ENCODE assay signal across 23 cellular contexts in the genomic region with DNA sequence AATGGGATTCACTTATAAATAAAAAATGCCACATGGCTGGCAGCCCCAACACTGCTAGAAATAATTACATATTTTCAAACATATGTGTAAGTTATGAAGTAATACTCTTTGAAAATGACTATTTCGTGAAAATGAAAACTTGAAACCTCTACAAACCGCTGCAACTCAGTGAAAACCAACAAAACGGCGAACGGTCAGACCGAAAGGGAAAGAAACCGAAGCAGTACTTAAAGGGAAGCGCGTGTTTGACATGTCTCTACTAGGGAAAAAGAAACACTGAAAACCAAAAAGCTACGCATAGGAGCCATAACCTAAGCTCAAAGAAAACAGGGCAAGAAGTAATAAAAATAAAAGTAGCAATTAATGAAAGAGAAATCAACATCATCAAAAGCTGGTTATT.
DNase-seq lines count a peak whose midpoint lies in the region; ATAC-seq, FAIRE-seq and TF ChIP-seq lines count a peak whose summit lies in the region.
"Had no signal": no experiment of that assay in that cellular context is flagged by ENCODE, and none has a peak within 500 bp of the region (broad histone marks: within the 10 kb centered on the region; RNA-seq: fewer than 3 reads in every experiment).

No MANE protein-coding gene starts in this region.

- POLR2A ChIA-PET in activated CD8-positive, alpha-beta T cell treated with anti-CD3 and anti-CD28 coated beads for 36 hours (lab: Charles Lee), result no interaction called here

- ATAC-seq in HG03280 (IDR thresholded peaks at IDR 0.05; ENCODE audit: unreplicated experiment), result peak; percentile 72
- ATAC-seq in activated CD8-positive, alpha-beta T cell treated with anti-CD3 and anti-CD28 coated beads for 36 hours, result no peak
- ATAC-seq: heart right ventricle had no signal

- DNase-seq in NOMO-1 treated with DMSO at 0.1 percent for 48 hours (lab: John Stamatoyannopoulos, UW; ENCODE audit: unreplicated experiment), result peak; percentile 35
- DNase-seq in NOMO-1 treated with dmso at 0.1 percent for 144 hours (lab: John Stamatoyannopoulos, UW; ENCODE audit: unreplicated experiment), result no peak
- DNase-seq in GM18507 (ENCODE audit: extremely low spot score, insufficient read length, low read depth), result no peak
- peak; percentile 15 for DNase-seq in activated CD8-positive, alpha-beta T cell treated with anti-CD3 and anti-CD28 coated beads for 36 hours
- no peak for DNase-seq in esophagus squamous epithelium (lab: John Stamatoyannopoulos, UW)
- no peak for DNase-seq in activated gamma-delta T cell (lab: John Stamatoyannopoulos, UW)
- no peak for DNase-seq in stimulated activated CD8-positive, alpha-beta memory T cell treated with anti-CD3 and anti-CD28 coated beads, Interleukin-4, amount 100 ng/mL, for 48 hours
- DNase-seq: amygdala; BE2C; effector CD8-positive, alpha-beta T cell; GF-D8; heart right ventricle; NCI-H2029; NCI-H510A treated with DMSO at 0.1 percent for 48 hours; OCI-M1; posterior cingulate gyrus; stimulated activated CD4-positive, alpha-beta T cell treated with anti-CD3 and anti-CD28 coated beads, Interleukin-4, amount 100 ng/mL, for 4 hours had no signal

- H3K4me1 ChIP-seq in esophagus squamous epithelium, result no peaks in the 10 kb centered on the region
- H3K4me1 ChIP-seq: BE2C, heart right ventricle, tibial nerve had no signal

- peak; percentile 44 for FAIRE-seq in GM18507 (lab: Jason Lieb, UNC)
- FAIRE-seq: islet of Langerhans had no signal

- no peaks in the 10 kb centered on the region for H3K9me3 Mint-ChIP-seq in activated CD8-positive, alpha-beta T cell treated with anti-CD3 and anti-CD28 coated beads for 36 hours

- no peaks in the 10 kb centered on the region for H3K9me3 ChIP-seq in esophagus squamous epithelium
- H3K9me3 ChIP-seq: BE2C, heart right ventricle, SJSA1, tibial nerve had no signal

- TF ChIP-seq POLR2A in esophagus squamous epithelium (IDR thresholded peaks at IDR 0.05), result no peak

- no peak overlapping the region for H3K27ac ChIP-seq in esophagus squamous epithelium
- H3K27ac ChIP-seq: 22Rv1, heart right ventricle, SJSA1, tibial nerve had no signal

- H3K4me3 ChIP-seq in esophagus squamous epithelium, result no peak overlapping the region
- H3K4me3 ChIP-seq: heart right ventricle, lung, SJSA1, tibial nerve had no signal

- intact Hi-C loops in activated CD8-positive, alpha-beta T cell treated with anti-CD3 and anti-CD28 coated beads for 36 hours (cut with micrococcal nuclease), result no loop called here
- intact Hi-C loops in esophagus squamous epithelium (cut with DNase I), result no loop called here

- no peaks in the 10 kb centered on the region for H3K36me3 Mint-ChIP-seq in activated CD8-positive, alpha-beta T cell treated with anti-CD3 and anti-CD28 coated beads for 36 hours (ENCODE audit: low read depth)

- H3K27me3 Mint-ChIP-seq in activated CD8-positive, alpha-beta T cell treated with anti-CD3 and anti-CD28 coated beads for 36 hours, result peaks cover 3% of the 10 kb centered on the region

- peak overlapping the region; percentile 52 for H3K27ac Mint-ChIP-seq in activated CD8-positive, alpha-beta T cell treated with anti-CD3 and anti-CD28 coated beads for 36 hours

- H3K4me3 Mint-ChIP-seq in activated CD8-positive, alpha-beta T cell treated with anti-CD3 and anti-CD28 coated beads for 36 hours, result peak overlapping the region; percentile 45

- H3K27me3 ChIP-seq in esophagus squamous epithelium, result no peaks in the 10 kb centered on the region
- H3K27me3 ChIP-seq: BE2C, SJSA1, tibial nerve had no signal

- CTCF ChIA-PET in activated CD8-positive, alpha-beta T cell treated with anti-CD3 and anti-CD28 coated beads for 36 hours (lab: Charles Lee), result no interaction called here

- no peaks in the 10 kb centered on the region for H3K36me3 ChIP-seq in esophagus squamous epithelium
- H3K36me3 ChIP-seq: BE2C, heart right ventricle, SJSA1, tibial nerve had no signal

- TF ChIP-seq CTCF in activated CD8-positive, alpha-beta T cell treated with anti-CD3 and anti-CD28 coated beads for 36 hours (IDR thresholded peaks at IDR 0.05), result no peak
- no peak for TF ChIP-seq CTCF in esophagus squamous epithelium (IDR thresholded peaks at IDR 0.05)

- WGBS in esophagus squamous epithelium, 2 donors, result 71 to 90% methylated on average over 10 of the region's 10 CpGs

- no peaks in the 10 kb centered on the region for H3K4me1 Mint-ChIP-seq in activated CD8-positive, alpha-beta T cell treated with anti-CD3 and anti-CD28 coated beads for 36 hours (ENCODE audit: low read depth)

Comparison
In these comparisons a context has a peak if more than half of its experiments do, and no peak if none do; other contexts are left out.
1. DNase-seq: peak in NOMO-1 treated with DMSO at 0.1 percent for 48 hours (single experiment) and activated CD8-positive, alpha-beta T cell treated with anti-CD3 and anti-CD28 coated beads for 36 hours (single experiment); none in NOMO-1 treated with dmso at 0.1 percent for 144 hours (single experiment), GM18507 (single experiment), esophagus squamous epithelium (single experiment), activated gamma-delta T cell (single experiment) and stimulated activated CD8-positive, alpha-beta memory T cell treated with anti-CD3 and anti-CD28 coated beads, Interleukin-4, amount 100 ng/mL, for 48 hours (single experiment).